1 cellular context compared by ENCODE assay signal in genomic region chr1:172456344-172456769, GRCh38.
TF ChIP-seq lines count a peak whose summit lies in the region.

No MANE protein-coding gene starts in this region.

TF ChIP-seq in K562, 482 proteins besides CTCF, POLR2A, EP300 and RAD21 (continued from another document and continues in another):
- TF ChIP-seq, protein P1, sequence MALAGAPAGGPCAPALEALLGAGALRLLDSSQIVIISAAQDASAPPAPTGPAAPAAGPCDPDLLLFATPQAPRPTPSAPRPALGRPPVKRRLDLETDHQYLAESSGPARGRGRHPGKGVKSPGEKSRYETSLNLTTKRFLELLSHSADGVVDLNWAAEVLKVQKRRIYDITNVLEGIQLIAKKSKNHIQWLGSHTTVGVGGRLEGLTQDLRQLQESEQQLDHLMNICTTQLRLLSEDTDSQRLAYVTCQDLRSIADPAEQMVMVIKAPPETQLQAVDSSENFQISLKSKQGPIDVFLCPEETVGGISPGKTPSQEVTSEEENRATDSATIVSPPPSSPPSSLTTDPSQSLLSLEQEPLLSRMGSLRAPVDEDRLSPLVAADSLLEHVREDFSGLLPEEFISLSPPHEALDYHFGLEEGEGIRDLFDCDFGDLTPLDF (CRISPR knock-in tag; IDR thresholded peaks at IDR 0.05), result no peak
- peak; percentile 50 for TF ChIP-seq ZNF41 (CRISPR knock-in tag; conservative IDR thresholded peaks at IDR 0.05)
- TF ChIP-seq TAF15 (IDR thresholded peaks at IDR 0.05; ENCODE audit: low read depth, low read length), result no peak
- TF ChIP-seq MLLT1 (IDR thresholded peaks at IDR 0.05), result 0 out of 4 replicates have a peak, but pooled peaks of 1 of the 2 experiments have one; percentile 21
- no peak for TF ChIP-seq BRD9 (IDR thresholded peaks at IDR 0.05; ENCODE audit: low read depth, partially characterized antibody)
- TF ChIP-seq POLR2AphosphoS2 (IDR thresholded peaks at IDR 0.05; ENCODE audit: low read length), result no peak
- TF ChIP-seq RFX7 (CRISPR knock-in tag; IDR thresholded peaks at IDR 0.05), result no peak
- no peak for TF ChIP-seq HINFP (tag; conservative IDR thresholded peaks at IDR 0.05; ENCODE audit: low read depth)
- TF ChIP-seq XRCC4 (IDR thresholded peaks at IDR 0.05; ENCODE audit: extremely low read depth, insufficient read depth, insufficient read length), result no peak
- no peak for TF ChIP-seq E2F5 (CRISPR knock-in tag; IDR thresholded peaks at IDR 0.05)
- TF ChIP-seq, protein P2, sequence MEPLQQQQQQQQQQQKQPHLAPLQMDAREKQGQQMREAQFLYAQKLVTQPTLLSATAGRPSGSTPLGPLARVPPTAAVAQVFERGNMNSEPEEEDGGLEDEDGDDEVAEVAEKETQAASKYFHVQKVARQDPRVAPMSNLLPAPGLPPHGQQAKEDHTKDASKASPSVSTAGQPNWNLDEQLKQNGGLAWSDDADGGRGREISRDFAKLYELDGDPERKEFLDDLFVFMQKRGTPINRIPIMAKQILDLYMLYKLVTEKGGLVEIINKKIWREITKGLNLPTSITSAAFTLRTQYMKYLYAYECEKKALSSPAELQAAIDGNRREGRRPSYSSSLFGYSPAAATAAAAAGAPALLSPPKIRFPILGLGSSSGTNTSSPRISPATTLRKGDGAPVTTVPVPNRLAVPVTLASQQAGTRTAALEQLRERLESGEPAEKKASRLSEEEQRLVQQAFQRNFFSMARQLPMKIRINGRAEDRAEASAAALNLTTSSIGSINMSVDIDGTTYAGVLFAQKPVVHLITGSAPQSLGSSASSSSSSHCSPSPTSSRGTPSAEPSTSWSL (CRISPR knock-in tag; IDR thresholded peaks at IDR 0.05; ENCODE audit: borderline replicate concordance), result no peak
- TF ChIP-seq THRAP3 (IDR thresholded peaks at IDR 0.05; ENCODE audit: borderline replicate concordance), result no peak
- TF ChIP-seq ZNF76 (CRISPR knock-in tag; IDR thresholded peaks at IDR 0.05; ENCODE audit: borderline replicate concordance), result 0 out of 2 replicates have a peak, but pooled peaks have one; percentile 65
- TF ChIP-seq FOS (IDR thresholded peaks at IDR 0.05; ENCODE audit: extremely low read depth, insufficient read length), result no peak
- TF ChIP-seq TBP (optimal IDR thresholded peaks at IDR 0.05; ENCODE audit: low read depth, low read length), result no peak
- TF ChIP-seq RFX5 (IDR thresholded peaks at IDR 0.05; ENCODE audit: low read depth, low read length), result no peak
- TF ChIP-seq ZNF717 (CRISPR knock-in tag; IDR thresholded peaks at IDR 0.05), result no peak
- TF ChIP-seq EZH2 (IDR thresholded peaks at IDR 0.05; ENCODE audit: borderline replicate concordance, low read depth, low read length), result no peak
- TF ChIP-seq, protein P3, sequence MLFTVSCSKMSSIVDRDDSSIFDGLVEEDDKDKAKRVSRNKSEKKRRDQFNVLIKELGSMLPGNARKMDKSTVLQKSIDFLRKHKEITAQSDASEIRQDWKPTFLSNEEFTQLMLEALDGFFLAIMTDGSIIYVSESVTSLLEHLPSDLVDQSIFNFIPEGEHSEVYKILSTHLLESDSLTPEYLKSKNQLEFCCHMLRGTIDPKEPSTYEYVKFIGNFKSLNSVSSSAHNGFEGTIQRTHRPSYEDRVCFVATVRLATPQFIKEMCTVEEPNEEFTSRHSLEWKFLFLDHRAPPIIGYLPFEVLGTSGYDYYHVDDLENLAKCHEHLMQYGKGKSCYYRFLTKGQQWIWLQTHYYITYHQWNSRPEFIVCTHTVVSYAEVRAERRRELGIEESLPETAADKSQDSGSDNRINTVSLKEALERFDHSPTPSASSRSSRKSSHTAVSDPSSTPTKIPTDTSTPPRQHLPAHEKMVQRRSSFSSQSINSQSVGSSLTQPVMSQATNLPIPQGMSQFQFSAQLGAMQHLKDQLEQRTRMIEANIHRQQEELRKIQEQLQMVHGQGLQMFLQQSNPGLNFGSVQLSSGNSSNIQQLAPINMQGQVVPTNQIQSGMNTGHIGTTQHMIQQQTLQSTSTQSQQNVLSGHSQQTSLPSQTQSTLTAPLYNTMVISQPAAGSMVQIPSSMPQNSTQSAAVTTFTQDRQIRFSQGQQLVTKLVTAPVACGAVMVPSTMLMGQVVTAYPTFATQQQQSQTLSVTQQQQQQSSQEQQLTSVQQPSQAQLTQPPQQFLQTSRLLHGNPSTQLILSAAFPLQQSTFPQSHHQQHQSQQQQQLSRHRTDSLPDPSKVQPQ (CRISPR knock-in tag; IDR thresholded peaks at IDR 0.05; ENCODE audit: borderline replicate concordance), result no peak; the same call in 1 of the 2 replicates
- no peak for TF ChIP-seq GTF2E2 (tag; IDR thresholded peaks at IDR 0.05)
- peak; percentile 94 for TF ChIP-seq CBFA2T2 (conservative IDR thresholded peaks at IDR 0.05)
- TF ChIP-seq TEAD2 (tag; IDR thresholded peaks at IDR 0.05), result no peak
- no peak for TF ChIP-seq NBN (IDR thresholded peaks at IDR 0.05; ENCODE audit: low read depth)
- TF ChIP-seq ERF (CRISPR knock-in tag; IDR thresholded peaks at IDR 0.05), result peak; percentile 96
- no peak for TF ChIP-seq ZNF507 (tag; conservative IDR thresholded peaks at IDR 0.05)
- no peak for TF ChIP-seq FOXK1 (CRISPR knock-in tag; IDR thresholded peaks at IDR 0.05; ENCODE audit: borderline replicate concordance)
- TF ChIP-seq ESRRA (IDR thresholded peaks at IDR 0.05; ENCODE audit: borderline replicate concordance, low read depth), result no peak
- peak; percentile 92 for TF ChIP-seq CTBP1 (IDR thresholded peaks at IDR 0.05; ENCODE audit: borderline replicate concordance)
- no peak for TF ChIP-seq POLR2B (IDR thresholded peaks at IDR 0.05; ENCODE audit: low read depth, partially characterized antibody)
- no peak for TF ChIP-seq RBM17 (IDR thresholded peaks at IDR 0.05; ENCODE audit: borderline replicate concordance, low read depth, low read length)
- no peak for TF ChIP-seq SMAD2 (IDR thresholded peaks at IDR 0.05; ENCODE audit: low read depth, low read length)
- TF ChIP-seq MTA3 (IDR thresholded peaks at IDR 0.05; ENCODE audit: borderline replicate concordance), result peak; percentile 82; the same call in 1 of the 2 replicates
- no peak for TF ChIP-seq ZSCAN29 (IDR thresholded peaks at IDR 0.05)
- TF ChIP-seq ZNF696 (CRISPR knock-in tag; conservative IDR thresholded peaks at IDR 0.05), result no peak
- TF ChIP-seq POLR2G (IDR thresholded peaks at IDR 0.05; ENCODE audit: low read depth, low read length), result no peak
- TF ChIP-seq DACH1 (IDR thresholded peaks at IDR 0.05; ENCODE audit: partially characterized antibody), result no peak
- TF ChIP-seq KLF10 (CRISPR knock-in tag; IDR thresholded peaks at IDR 0.05), result no peak
- no peak; the same call in none of the 2 replicates for TF ChIP-seq ZNF449 (CRISPR knock-in tag; IDR thresholded peaks at IDR 0.05)
- no peak for TF ChIP-seq HCFC1 (IDR thresholded peaks at IDR 0.05; ENCODE audit: low read depth, low read length)
- TF ChIP-seq, protein P4, sequence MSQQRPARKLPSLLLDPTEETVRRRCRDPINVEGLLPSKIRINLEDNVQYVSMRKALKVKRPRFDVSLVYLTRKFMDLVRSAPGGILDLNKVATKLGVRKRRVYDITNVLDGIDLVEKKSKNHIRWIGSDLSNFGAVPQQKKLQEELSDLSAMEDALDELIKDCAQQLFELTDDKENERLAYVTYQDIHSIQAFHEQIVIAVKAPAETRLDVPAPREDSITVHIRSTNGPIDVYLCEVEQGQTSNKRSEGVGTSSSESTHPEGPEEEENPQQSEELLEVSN (IDR thresholded peaks at IDR 0.05; ENCODE audit: borderline replicate concordance in 1 of 2, extremely low read depth in 1 of 2, insufficient read depth in 1 of 2, insufficient read length in 1 of 2, low read depth in 1 of 2, low read length in 1 of 2, poor library complexity in 1 of 2, severe bottlenecking in 1 of 2), result no peak
- peak; percentile 80 for TF ChIP-seq SOX6 (IDR thresholded peaks at IDR 0.05)
- no peak for TF ChIP-seq HLTF (IDR thresholded peaks at IDR 0.05)
- TF ChIP-seq TFE3 (CRISPR knock-in tag; IDR thresholded peaks at IDR 0.05), result no peak
- no peak for TF ChIP-seq NONO (IDR thresholded peaks at IDR 0.05; ENCODE audit: low read depth in 2 of 2, low read length in 1 of 2)
- no peak for TF ChIP-seq CREB5 (CRISPR knock-in tag; IDR thresholded peaks at IDR 0.05)
- no peak for TF ChIP-seq NFXL1 (CRISPR knock-in tag; IDR thresholded peaks at IDR 0.05)
- no peak for TF ChIP-seq ZNF146 (CRISPR knock-in tag; IDR thresholded peaks at IDR 0.05; ENCODE audit: unreplicated experiment)
